21 cellular contexts compared by ENCODE assay signal in the genomic region with DNA sequence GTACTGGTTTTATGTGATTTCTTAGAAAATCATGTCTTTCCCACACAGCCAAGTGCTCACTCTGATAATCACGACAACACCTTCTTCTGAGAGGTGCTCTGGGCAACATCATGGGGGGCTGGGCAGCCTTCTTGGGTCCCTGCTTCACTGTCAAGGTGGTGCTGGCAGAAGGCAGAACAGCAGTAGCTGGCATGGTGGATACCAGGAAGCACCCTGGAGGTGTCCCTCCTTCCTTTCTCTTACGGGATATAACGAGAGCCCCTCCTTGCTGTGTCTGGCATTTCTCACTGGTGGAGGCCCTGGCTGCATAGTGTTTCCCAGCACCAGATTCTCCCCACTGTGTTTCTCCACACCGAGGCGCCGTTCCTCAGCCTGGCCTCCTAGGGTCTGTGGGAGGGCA.
"Had no signal": no experiment of that assay in that cellular context is flagged by ENCODE, and none has a peak within 500 bp of the region (broad histone marks: within the 10 kb centered on the region; RNA-seq: fewer than 3 reads in every experiment).

No MANE protein-coding gene starts in this region.

- H3K36me3 ChIP-seq: neural progenitor cell, thyroid gland, vagina had no signal

- H3K27me3 Mint-ChIP-seq: memory B cell; naive thymus-derived CD4-positive, alpha-beta T cell; progenitor cell of endocrine pancreas; stimulated activated naive CD8-positive, alpha-beta T cell treated with anti-CD3 and anti-CD28 coated beads, Interleukin-15, amount 100 ng/mL, for 72 hours had no signal

- H3K27ac Mint-ChIP-seq: memory B cell, nephron, neural progenitor cell, progenitor cell of endocrine pancreas had no signal

- H3K4me1 ChIP-seq: parathyroid adenoma had no signal

- H3K9me3 ChIP-seq: gastrocnemius medialis, thyroid gland, vagina had no signal

- H3K27ac ChIP-seq: coronary artery, gastrocnemius medialis, neural progenitor cell, parathyroid adenoma, thyroid gland, vagina had no signal

- H3K27me3 ChIP-seq: gastrocnemius medialis, neural progenitor cell, thyroid gland, vagina had no signal

- H3K36me3 Mint-ChIP-seq: memory B cell had no signal

- H3K4me1 Mint-ChIP-seq: memory B cell; naive thymus-derived CD4-positive, alpha-beta T cell; neural progenitor cell; stimulated activated naive CD8-positive, alpha-beta T cell treated with anti-CD3 and anti-CD28 coated beads, Interleukin-15, amount 100 ng/mL, for 72 hours had no signal

- H3K4me3 Mint-ChIP-seq: memory B cell; naive thymus-derived CD4-positive, alpha-beta T cell; nephron; neural progenitor cell; stimulated activated naive CD8-positive, alpha-beta T cell treated with anti-CD3 and anti-CD28 coated beads, Interleukin-15, amount 100 ng/mL, for 72 hours had no signal

- FAIRE-seq: kidney had no signal

- H3K9me3 Mint-ChIP-seq: memory B cell; naive thymus-derived CD4-positive, alpha-beta T cell; nephron; neural progenitor cell; stimulated activated naive CD8-positive, alpha-beta T cell treated with anti-CD3 and anti-CD28 coated beads, Interleukin-15, amount 100 ng/mL, for 72 hours had no signal

- H3K4me3 ChIP-seq: coronary artery, gastrocnemius medialis, lung, neural progenitor cell, smooth muscle cell, thyroid gland, vagina had no signal

- DNase-seq: effector CD4-positive, alpha-beta T cell; gastrocnemius medialis; head of caudate nucleus; kidney; naive thymus-derived CD4-positive, alpha-beta T cell; stimulated activated CD4-positive, alpha-beta T cell treated with anti-CD3 and anti-CD28 coated beads, Interleukin-12 subunit alpha, Interleukin-12 subunit beta, amount 100 ng/mL, for 4 hours; stimulated activated CD4-positive, alpha-beta T cell treated with anti-CD3 and anti-CD28 coated beads, Interleukin-1b, Interleukin-23, amount 100 ng/mL, for 48 hours; stimulated activated CD4-positive, alpha-beta T cell treated with anti-CD3 and anti-CD28 coated beads, Interleukin-4, amount 100 ng/mL, for 1 hour; stimulated activated CD8-positive, alpha-beta memory T cell treated with anti-CD3 and anti-CD28 coated beads, Interleukin-4, amount 100 ng/mL, for 48 hours; stimulated activated naive CD4-positive, alpha-beta T cell; stimulated activated naive CD8-positive, alpha-beta T cell treated with anti-CD3 and anti-CD28 coated beads, Interleukin-15, amount 100 ng/mL, for 72 hours; thyroid gland had no signal
